ENCODE assay signal across 8 cellular contexts in genomic region chr2:171923206-171923605, GRCh38. TPM values are rescaled to one million over a fixed set of nuclear protein-coding genes. Genes with fewer than 3 reads are reported as not detected.
DNase-seq lines count a peak whose midpoint lies in the region; ATAC-seq and TF ChIP-seq lines count a peak whose summit lies in the region.

No MANE protein-coding gene starts in this region.

- H3K4me2 ChIP-seq in PC-9 = peak overlapping the region; percentile 86

- H3K4me3 ChIP-seq in PC-9 (peak overlapping the region; percentile 68), ectodermal cell (ENCODE audit: insufficient read depth, low read depth, low read length) (peak overlapping the region; percentile 77)

- H3K4me1 ChIP-seq in PC-9 (replicated peaks; ENCODE audit: insufficient read depth) (peaks cover 25% of the 10 kb centered on the region), ectodermal cell (ENCODE audit: control insufficient read depth, insufficient read depth, low read length) (peaks cover 8% of the 10 kb centered on the region)

- no peaks in the 10 kb centered on the region for H3K9me3 Mint-ChIP-seq in activated naive CD4-positive, alpha-beta T cell treated with anti-CD3 and anti-CD28 coated beads for 36 hours
- H3K9me3 Mint-ChIP-seq in naive thymus-derived CD8-positive, alpha-beta T cell = no peaks in the 10 kb centered on the region

- peaks cover 38% of the 10 kb centered on the region for H3K4me1 Mint-ChIP-seq in activated naive CD4-positive, alpha-beta T cell treated with anti-CD3 and anti-CD28 coated beads for 36 hours (ENCODE audit: low read depth)
- peaks cover 19 to 44% (median 41%) of the 10 kb centered on the region in 4 donors for H3K4me1 Mint-ChIP-seq in naive thymus-derived CD8-positive, alpha-beta T cell

- POLR2A ChIA-PET in PC-9 (lab: Charles Lee; ENCODE audit: unreplicated experiment) = interaction anchor here (0.6 to 1.0 kb wide), 4 partner anchors 41 to 1107 kb away, joined by 3 to 5 read pairs (median 4); partner anchors contain the start of gene GAD1
- POLR2A ChIA-PET in naive thymus-derived CD8-positive, alpha-beta T cell (lab: Charles Lee) = interaction anchor here (0.9 to 2.7 kb wide), 3 partner anchors 29 to 123 kb away, joined by 3 to 9 read pairs (median 4); partner anchors contain the start of gene SLC25A12

- intact Hi-C loops in activated naive CD4-positive, alpha-beta T cell treated with anti-CD3 and anti-CD28 coated beads for 36 hours (cut with micrococcal nuclease) = loop anchor here (2.0 to 10.0 kb wide), 3 partner anchors 519 to 772 kb away; partner anchors contain the start of gene PDK1
- intact Hi-C loops in PC-9 (cut with micrococcal nuclease; ENCODE audit: unreplicated experiment) = loop anchor here (1.0 to 5.0 kb wide), 4 partner anchors 111 to 204 kb away; partner anchors contain the start of gene DLX2

- TF ChIP-seq CTCF in PC-9 (conservative IDR thresholded peaks at IDR 0.05) = no peak

- H3F3A ChIP-seq in PC-9 (ENCODE audit: insufficient read depth, low read depth) = peaks cover 26% of the 10 kb centered on the region

- no peak for ATAC-seq in naive thymus-derived CD8-positive, alpha-beta T cell
- ATAC-seq in GM21515 (IDR thresholded peaks at IDR 0.05; ENCODE audit: unreplicated experiment) (no peak), GM18873 (IDR thresholded peaks at IDR 0.05; ENCODE audit: low FRiP score, unreplicated experiment) (no peak)

- H3K27ac Mint-ChIP-seq in activated naive CD4-positive, alpha-beta T cell treated with anti-CD3 and anti-CD28 coated beads for 36 hours = peak overlapping the region; percentile 97
- H3K27ac Mint-ChIP-seq in naive thymus-derived CD8-positive, alpha-beta T cell = peak overlapping the region; percentile 97 to 100 (median 98)

- H3K36me3 Mint-ChIP-seq in activated naive CD4-positive, alpha-beta T cell treated with anti-CD3 and anti-CD28 coated beads for 36 hours (ENCODE audit: low read depth) = peaks cover 25% of the 10 kb centered on the region
- H3K36me3 Mint-ChIP-seq in naive thymus-derived CD8-positive, alpha-beta T cell = peaks cover 0 to 32% (median 0%) of the 10 kb centered on the region in 3 donors

- H3K27me3 Mint-ChIP-seq in activated naive CD4-positive, alpha-beta T cell treated with anti-CD3 and anti-CD28 coated beads for 36 hours (ENCODE audit: low read depth) = no peaks in the 10 kb centered on the region
- H3K27me3 Mint-ChIP-seq in naive thymus-derived CD8-positive, alpha-beta T cell = no peaks in the 10 kb centered on the region

- H3K27me3 ChIP-seq in PC-9 (ENCODE audit: insufficient read depth, low read depth) (no peaks in the 10 kb centered on the region), ectodermal cell (ENCODE audit: control insufficient read depth, insufficient read depth, low read length, poor library complexity, severe bottlenecking) (no peaks in the 10 kb centered on the region)

- DNase-seq in activated naive CD4-positive, alpha-beta T cell treated with anti-CD3 and anti-CD28 coated beads for 36 hours = no peak
- DNase-seq in activated naive CD4-positive, alpha-beta T cell treated with anti-CD3 and anti-CD28 coated beads, Interleukin-2, amount 50 U/mL, for 16 hours = no peak
- peak; percentile 53 to 54 for DNase-seq in PC-9
- peak in 1 of 10 donors; percentile 7 for DNase-seq in naive thymus-derived CD8-positive, alpha-beta T cell
- no peak for DNase-seq in stimulated activated CD8-positive, alpha-beta memory T cell treated with anti-CD3 and anti-CD28 coated beads, Interleukin-4, amount 100 ng/mL, for 48 hours

- peaks cover 56% of the 10 kb centered on the region for H3K79me2 ChIP-seq in PC-9 (ENCODE audit: low read depth)

- 56 to 59% methylated on average over 13 of the region's 13 CpGs for WGBS in ectodermal cell, 2 experiments

- no TSS peak for BruUV-seq in PC-9 (replicated peaks; lab: Mats Ljungman, UMichigan)

- peaks cover 10% of the 10 kb centered on the region; the same call in 1 of the 2 replicates for H4K20me1 ChIP-seq in PC-9 (ENCODE audit: insufficient read depth)

- H3K9me2 ChIP-seq in PC-9 (ENCODE audit: insufficient read depth) = no peaks in the 10 kb centered on the region

- peak overlapping the region; percentile 88 for H3K4me3 Mint-ChIP-seq in activated naive CD4-positive, alpha-beta T cell treated with anti-CD3 and anti-CD28 coated beads for 36 hours
- peak overlapping the region; percentile 92 to 100 (median 98) for H3K4me3 Mint-ChIP-seq in naive thymus-derived CD8-positive, alpha-beta T cell

- peaks cover 32% of the 10 kb centered on the region for H3K36me3 ChIP-seq in PC-9 (ENCODE audit: low read depth)
- peaks cover 23% of the 10 kb centered on the region for H3K36me3 ChIP-seq in ectodermal cell (ENCODE audit: control insufficient read depth, insufficient read depth, low read length)

- H3K9me3 ChIP-seq in PC-9 (ENCODE audit: insufficient read depth, low read depth) (no peaks in the 10 kb centered on the region), ectodermal cell (ENCODE audit: control insufficient read depth, low read length) (no peaks in the 10 kb centered on the region)

- H2AFZ ChIP-seq in PC-9 = peak overlapping the region; percentile 94

- H3K27ac ChIP-seq in PC-9 (peak overlapping the region; percentile 52), ectodermal cell (ENCODE audit: insufficient read depth, low read depth, low read length, poor library complexity, severe bottlenecking) (peak overlapping the region; percentile 87)

- CTCF ChIA-PET in activated naive CD4-positive, alpha-beta T cell treated with anti-CD3 and anti-CD28 coated beads for 36 hours (lab: Charles Lee) = interaction anchor here (1.5 kb wide), 1 partner anchor 220 kb away, joined by 4 read pairs; no protein-coding TSS in a partner anchor
- CTCF ChIA-PET in PC-9 (lab: Charles Lee) = interaction anchor here (0.6 to 1.6 kb wide), 4 partner anchors 18 to 216 kb away, joined by 3 to 8 read pairs (median 4); no protein-coding TSS in a partner anchor

RNA-seq across cellular contexts. Expression of gene HAT1, which starts 0.9 kb away (rescaled TPM):
- 10 to 100 TPM; 74.6 to 77.2 TPM for total RNA-seq in activated naive CD4-positive, alpha-beta T cell treated with anti-CD3 and anti-CD28 coated beads for 36 hours
- 96.4 and 132 TPM in 2 replicates for total RNA-seq in PC-9 (2021)
- polyA plus RNA-seq in ectodermal cell (2013, experiment 1 of 4) = 98.1 TPM
- 100 TPM for polyA plus RNA-seq in ectodermal cell (2013, experiment 2 of 4)
- polyA plus RNA-seq in ectodermal cell (2013, experiment 3 of 4) = 74.3 TPM
- 76.2 TPM for polyA plus RNA-seq in ectodermal cell (2013, experiment 4 of 4)
- 10 to 100 TPM; 29.8 to 30.7 TPM for total RNA-seq in naive thymus-derived CD8-positive, alpha-beta T cell
- polyA plus RNA-seq in naive thymus-derived CD8-positive, alpha-beta T cell = 10 to 100 TPM; 65.7 to 68.8 (median 66.2) TPM

RNA-seq across cellular contexts. Expression of gene SLC25A12, which starts 29.2 kb away (rescaled TPM):
- total RNA-seq in activated naive CD4-positive, alpha-beta T cell treated with anti-CD3 and anti-CD28 coated beads for 36 hours = 10 to 100 TPM; 15.0 to 17.4 TPM
- total RNA-seq in PC-9 (2021) = 25.9 and 28.8 TPM in 2 replicates
- polyA plus RNA-seq in ectodermal cell (2013, experiment 1 of 4) = 4.6 TPM
- 3.4 TPM for polyA plus RNA-seq in ectodermal cell (2013, experiment 2 of 4)
- 3.6 TPM for polyA plus RNA-seq in ectodermal cell (2013, experiment 3 of 4)
- polyA plus RNA-seq in ectodermal cell (2013, experiment 4 of 4) = 3.9 TPM
- 10 to 100 TPM; 12.6 to 16.6 TPM for total RNA-seq in naive thymus-derived CD8-positive, alpha-beta T cell
- polyA plus RNA-seq in naive thymus-derived CD8-positive, alpha-beta T cell = 10 to 100 TPM in 2 of 3 donors, 1 to 10 TPM in 1; 7.9 to 14.0 (median 13.5) TPM

Comparison
In these comparisons a context has a peak if more than half of its experiments do, and no peak if none do; other contexts are left out.
1. DNase-seq: peak in PC-9 (2 of 2); none in activated naive CD4-positive, alpha-beta T cell treated with anti-CD3 and anti-CD28 coated beads for 36 hours (single experiment), activated naive CD4-positive, alpha-beta T cell treated with anti-CD3 and anti-CD28 coated beads, Interleukin-2, amount 50 U/mL, for 16 hours (single experiment) and stimulated activated CD8-positive, alpha-beta memory T cell treated with anti-CD3 and anti-CD28 coated beads, Interleukin-4, amount 100 ng/mL, for 48 hours (single experiment).